Comparison of ENCODE assay signal across 8 cellular contexts in the genomic region with DNA sequence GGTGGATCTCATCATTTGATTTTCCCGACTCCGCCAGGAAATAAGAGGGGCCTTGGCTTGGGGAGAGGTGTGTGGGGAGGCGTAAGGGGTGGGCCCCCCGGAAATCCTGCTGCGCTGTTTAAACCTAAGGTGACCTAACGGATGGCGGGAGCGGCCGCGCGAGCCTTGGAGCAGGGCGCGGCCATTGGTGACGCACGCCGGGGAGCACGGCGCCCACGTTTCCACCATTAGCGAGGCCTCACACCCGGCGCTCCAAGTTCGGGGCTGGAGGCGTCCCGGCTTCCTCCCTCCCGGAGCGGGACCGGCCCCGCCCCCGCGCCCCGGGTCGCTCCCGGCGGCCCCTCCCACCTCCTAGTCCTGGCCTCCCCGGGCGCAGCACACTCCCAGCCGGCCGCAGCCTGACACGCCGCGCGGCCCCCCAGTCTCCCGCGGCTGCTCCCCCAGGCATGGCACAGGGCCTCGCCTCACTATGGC. TPM values are rescaled to one million over a fixed set of nuclear protein-coding genes. Genes with fewer than 3 reads are reported as not detected.
DNase-seq lines count a peak whose midpoint lies in the region; ATAC-seq and TF ChIP-seq lines count a peak whose summit lies in the region.

A gene (plus strand): TSS at position 354 of the 474 bp plus-strand sequence. CDS start 116 bp downstream, at position 470.

- no peaks in the 10 kb centered on the region for H3K9me3 Mint-ChIP-seq in activated CD4-positive, alpha-beta T cell treated with anti-CD3 and anti-CD28 coated beads, Interleukin-2, amount 10 ng/mL, durations not matched to agents 7 days and 5 days

- CTCF ChIA-PET in AG04449 (lab: Yijun Ruan, JAX) = no interaction called here
- CTCF ChIA-PET in activated CD4-positive, alpha-beta T cell treated with anti-CD3 and anti-CD28 coated beads, Interleukin-2, amount 10 ng/mL, durations not matched to agents 7 days and 5 days (lab: Charles Lee) = no interaction called here

- H3K4me3 ChIP-seq in AG04449 (ENCODE audit: low read depth, low read length) (peak within 1 kb of the TSS; percentile 61), right lobe of liver (peak within 1 kb of the TSS; percentile 40 to 65 (median 52))

- POLR2A ChIA-PET in AG04449 (lab: Yijun Ruan, JAX) = no interaction called here
- POLR2A ChIA-PET in activated CD4-positive, alpha-beta T cell treated with anti-CD3 and anti-CD28 coated beads, Interleukin-2, amount 10 ng/mL, durations not matched to agents 7 days and 5 days (lab: Charles Lee) = no interaction called here

- H3K4me1 Mint-ChIP-seq in activated CD4-positive, alpha-beta T cell treated with anti-CD3 and anti-CD28 coated beads, Interleukin-2, amount 10 ng/mL, durations not matched to agents 7 days and 5 days = peaks cover 32% of the 10 kb centered on the region

- intact Hi-C loops in right lobe of liver (cut with DNase I) = no loop called here

- no peaks in the 10 kb centered on the region for H3K36me3 ChIP-seq in right lobe of liver

- peak within 1 kb of the TSS in 2 of 3 donors; percentile 49 to 57 for H3K27ac ChIP-seq in right lobe of liver

- DNase-seq in AG04449 (ENCODE audit: low read depth, low spot score) (no peak), NCI-H446 treated with DMSO at 0.1 percent for 48 hours (lab: John Stamatoyannopoulos, UW) (peak; percentile 38), dermis blood vessel endothelial cell (peak; percentile 72), right lobe of liver (peak; percentile 77 to 83 (median 81))
- DNase-seq in activated CD4-positive, alpha-beta T cell treated with anti-CD3 and anti-CD28 coated beads, Interleukin-2, amount 10 ng/mL, durations not matched to agents 7 days and 5 days = peak; percentile 33
- DNase-seq in stimulated activated CD4-positive, alpha-beta T cell treated with anti-CD3 and anti-CD28 coated beads, Interleukin-4, amount 100 ng/mL, for 24 hours = peak; percentile 54

- TF ChIP-seq CTCF in AG04449 (IDR thresholded peaks at IDR 0.05; ENCODE audit: insufficient read depth, low read length, missing control alignments) (no peak), right lobe of liver (IDR thresholded peaks at IDR 0.05) (no peak)

- ATAC-seq in GM18873 (IDR thresholded peaks at IDR 0.05; ENCODE audit: low FRiP score, unreplicated experiment) (peak; percentile 39), HG03108 (IDR thresholded peaks at IDR 0.05; ENCODE audit: unreplicated experiment) (peak; percentile 58), right lobe of liver (peak; percentile 94 to 97 (median 96))

- H3K27me3 ChIP-seq in right lobe of liver = no peaks in the 10 kb centered on the region

- H3K4me3 Mint-ChIP-seq in activated CD4-positive, alpha-beta T cell treated with anti-CD3 and anti-CD28 coated beads, Interleukin-2, amount 10 ng/mL, durations not matched to agents 7 days and 5 days = peak within 1 kb of the TSS; percentile 82

- no peaks in the 10 kb centered on the region for H3K27me3 Mint-ChIP-seq in activated CD4-positive, alpha-beta T cell treated with anti-CD3 and anti-CD28 coated beads, Interleukin-2, amount 10 ng/mL, durations not matched to agents 7 days and 5 days

- H3K27ac Mint-ChIP-seq in activated CD4-positive, alpha-beta T cell treated with anti-CD3 and anti-CD28 coated beads, Interleukin-2, amount 10 ng/mL, durations not matched to agents 7 days and 5 days = peak within 1 kb of the TSS; percentile 85

- H3K4me1 ChIP-seq in right lobe of liver = no peaks in the 10 kb centered on the region

- peak; percentile 75 for TF ChIP-seq POLR2A in right lobe of liver (IDR thresholded peaks at IDR 0.05)

- no peaks in the 10 kb centered on the region for H3K9me3 ChIP-seq in right lobe of liver

- WGBS in right lobe of liver (ENCODE audit: insufficient coverage, low coverage, low lambda C conversion rate, missing lambda C conversion rate) = 0% methylated on average over 1 of the region's 46 CpGs

- peaks cover 11% of the 10 kb centered on the region for H3K36me3 Mint-ChIP-seq in activated CD4-positive, alpha-beta T cell treated with anti-CD3 and anti-CD28 coated beads, Interleukin-2, amount 10 ng/mL, durations not matched to agents 7 days and 5 days (ENCODE audit: low read depth)

RNA-seq across cellular contexts. Expression of the gene that starts here (rescaled TPM):
- 10 to 100 TPM; 55.4 to 60.8 TPM for total RNA-seq in activated CD4-positive, alpha-beta T cell treated with anti-CD3 and anti-CD28 coated beads, Interleukin-2, amount 10 ng/mL, durations not matched to agents 7 days and 5 days
- total RNA-seq in dermis blood vessel endothelial cell (117 and 166 TPM in 2 replicates), right lobe of liver (10 to 100 TPM; 14.6 to 27.1 (median 21.9) TPM)

Comparison
In these comparisons a context has a peak if more than half of its experiments do, and no peak if none do; other contexts are left out.
1. ATAC-seq: peak in every context shown above with its lines; median percentile 96 in right lobe of liver; 58 in HG03108; 39 in GM18873.